8 cellular contexts compared by ENCODE assay signal in the genomic region with DNA sequence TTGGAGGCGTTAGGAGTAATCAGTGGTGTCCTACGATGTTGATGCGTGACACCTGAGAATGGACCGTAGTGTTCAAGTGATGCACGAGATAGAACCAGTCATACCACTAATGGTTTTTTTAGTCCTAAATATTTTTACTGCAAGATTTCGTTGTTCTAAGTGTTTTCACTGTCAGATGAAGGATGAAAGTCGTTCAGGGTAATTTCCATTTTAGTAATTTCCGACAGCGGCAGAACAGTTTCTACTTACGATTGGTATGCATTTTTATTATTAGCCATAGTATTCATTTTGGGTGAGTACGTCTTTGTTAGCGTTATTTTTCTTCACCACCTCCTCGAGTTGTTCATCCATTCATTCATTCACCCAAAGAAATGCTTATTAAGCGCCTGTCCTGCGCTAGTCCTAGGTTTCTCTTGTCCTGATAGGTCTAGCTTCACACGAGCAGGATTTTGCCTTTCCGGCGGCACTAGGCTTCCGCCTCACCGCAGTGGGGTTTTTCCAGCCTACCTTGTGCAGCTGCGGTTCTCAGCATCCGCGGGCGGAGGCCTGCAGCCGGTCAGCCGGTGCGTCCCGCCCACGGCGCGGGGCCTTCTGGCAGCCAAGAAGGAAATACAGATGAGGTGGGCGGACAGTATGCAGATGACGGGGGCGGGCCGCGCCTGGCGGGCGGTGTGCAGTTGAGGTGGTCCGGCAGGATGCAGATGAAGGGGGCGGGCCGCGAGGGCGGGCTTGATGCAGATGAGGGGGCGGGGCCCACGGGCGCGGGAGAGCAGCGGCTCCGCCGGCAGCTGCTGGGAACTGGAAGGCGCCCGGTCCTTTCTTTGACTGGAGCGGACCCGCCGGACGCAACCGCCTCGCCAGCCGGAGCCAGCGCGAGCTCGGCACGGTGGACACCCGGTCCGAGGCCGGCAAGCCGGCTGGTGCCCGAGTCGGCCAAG.
DNase-seq lines count a peak whose midpoint lies in the region; ATAC-seq and TF ChIP-seq lines count a peak whose summit lies in the region.

No MANE protein-coding gene starts in this region.

- H3K36me3 ChIP-seq in left ventricle myocardium inferior: no peaks in the 10 kb centered on the region
- H3K36me3 ChIP-seq in upper lobe of right lung: no peaks in the 10 kb centered on the region

- H3K27me3 ChIP-seq in left ventricle myocardium inferior (ENCODE audit: low read depth): peaks cover 35% of the 10 kb centered on the region
- no peaks in the 10 kb centered on the region for H3K27me3 ChIP-seq in upper lobe of right lung

- ATAC-seq in HG02678 (IDR thresholded peaks at IDR 0.05; ENCODE audit: unreplicated experiment): peak; percentile 95
- ATAC-seq in T-cell (replicated peaks in 1 of 4): peak; percentile 94 to 99 (median 97)
- ATAC-seq in upper lobe of right lung: peak; percentile 99

- H3K4me3 Mint-ChIP-seq in T-cell: no peak overlapping the region

- peaks cover 18% of the 10 kb centered on the region for H3K4me1 ChIP-seq in left ventricle myocardium inferior
- H3K4me1 ChIP-seq in upper lobe of right lung: peaks cover 5% of the 10 kb centered on the region

- POLR2A ChIA-PET in T-cell (lab: Charles Lee): interaction anchor here (0.5 to 0.7 kb wide), 3 partner anchors 83 to 645 kb away, joined by 3 to 7 read pairs (median 3); no protein-coding TSS in a partner anchor

- no peaks in the 10 kb centered on the region for H3K36me3 Mint-ChIP-seq in T-cell

- peak overlapping the region; percentile 49 for H3K27ac ChIP-seq in angular gyrus (ENCODE audit: low read depth, low read length)
- H3K27ac ChIP-seq in left ventricle myocardium inferior (replicated peaks): no peak overlapping the region
- peak overlapping the region; percentile 53 for H3K27ac ChIP-seq in upper lobe of right lung

- peak; percentile 89 to 96 (median 90) for DNase-seq in NCI-H1417 (lab: John Stamatoyannopoulos, UW)
- DNase-seq in T-cell: peak; percentile 80 to 97 (median 94)
- DNase-seq in left ventricle myocardium inferior: peak; percentile 97
- peak; percentile 98 for DNase-seq in posterior vena cava (ENCODE audit: low spot score)
- peak; percentile 99 for DNase-seq in upper lobe of right lung

- H3K9me3 ChIP-seq in left ventricle myocardium inferior (replicated peaks) (no peaks in the 10 kb centered on the region), upper lobe of right lung (no peaks in the 10 kb centered on the region)

- no peak overlapping the region for H3K27ac Mint-ChIP-seq in T-cell

- no peaks in the 10 kb centered on the region for H3K9me3 Mint-ChIP-seq in T-cell

- H3K4me1 Mint-ChIP-seq in T-cell: peaks cover 4 to 6% (median 6%) of the 10 kb centered on the region in 3 donors

- intact Hi-C loops in left ventricle myocardium inferior (cut with micrococcal nuclease): no loop called here
- intact Hi-C loops in posterior vena cava (cut with DNase I): loop anchor here in 1 of 2 donors (10.0 kb wide), 1 partner anchor 1951 kb away; no protein-coding TSS in a partner anchor
- intact Hi-C loops in upper lobe of right lung (cut with DNase I): no loop called here

- CTCF ChIA-PET in T-cell (lab: Charles Lee): interaction anchor here in 1 of 2 donors (0.7 to 0.8 kb wide), 2 partner anchors 162 to 165 kb away, joined by 3 read pairs; no protein-coding TSS in a partner anchor

- peak overlapping the region; percentile 81 for H3K4me3 ChIP-seq in GM12875 (ENCODE audit: low read depth, low read length)
- peak overlapping the region; percentile 74 for H3K4me3 ChIP-seq in left ventricle myocardium inferior
- H3K4me3 ChIP-seq in upper lobe of right lung: peak overlapping the region; percentile 67

- H3K27me3 Mint-ChIP-seq in T-cell: peaks cover 0 to 4% of the 10 kb centered on the region in 2 donors

- no peak for TF ChIP-seq CTCF in GM12875 (IDR thresholded peaks at IDR 0.05; ENCODE audit: borderline replicate concordance, insufficient read depth, low read depth, low read length)
- no peak for TF ChIP-seq CTCF in left ventricle myocardium inferior (IDR thresholded peaks at IDR 0.05; ENCODE audit: borderline replicate concordance)
- TF ChIP-seq CTCF in upper lobe of right lung (IDR thresholded peaks at IDR 0.05): no peak
